Comparison of ENCODE assay signal across 8 cellular contexts in the genomic region with DNA sequence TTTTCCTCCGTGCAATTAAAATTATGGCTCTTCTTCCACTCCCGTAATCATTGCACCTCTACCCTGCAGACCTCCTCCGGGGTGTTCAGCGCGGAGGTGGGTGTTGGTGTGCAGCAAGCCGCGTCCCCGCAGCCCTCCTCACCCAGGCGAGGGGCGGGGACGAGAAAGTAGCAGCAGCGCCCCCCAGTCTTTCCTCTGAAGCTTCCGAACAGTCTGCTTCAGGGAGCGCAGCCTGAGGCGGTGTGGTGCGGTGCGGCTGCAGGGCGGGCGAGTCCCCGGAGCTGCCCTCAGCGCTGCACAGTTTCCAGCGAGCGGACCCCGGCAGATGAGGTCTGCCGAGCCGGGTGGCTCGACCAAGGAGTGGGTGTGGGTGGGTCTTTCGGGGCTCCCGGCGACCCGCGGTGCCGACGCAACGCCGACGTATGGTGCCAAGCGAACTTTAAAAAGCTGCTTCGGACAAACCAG. TPM values are rescaled to one million over a fixed set of nuclear protein-coding genes. Genes with fewer than 3 reads are reported as not detected.
DNase-seq lines count a peak whose midpoint lies in the region; ATAC-seq and TF ChIP-seq lines count a peak whose summit lies in the region.

A gene with protein sequence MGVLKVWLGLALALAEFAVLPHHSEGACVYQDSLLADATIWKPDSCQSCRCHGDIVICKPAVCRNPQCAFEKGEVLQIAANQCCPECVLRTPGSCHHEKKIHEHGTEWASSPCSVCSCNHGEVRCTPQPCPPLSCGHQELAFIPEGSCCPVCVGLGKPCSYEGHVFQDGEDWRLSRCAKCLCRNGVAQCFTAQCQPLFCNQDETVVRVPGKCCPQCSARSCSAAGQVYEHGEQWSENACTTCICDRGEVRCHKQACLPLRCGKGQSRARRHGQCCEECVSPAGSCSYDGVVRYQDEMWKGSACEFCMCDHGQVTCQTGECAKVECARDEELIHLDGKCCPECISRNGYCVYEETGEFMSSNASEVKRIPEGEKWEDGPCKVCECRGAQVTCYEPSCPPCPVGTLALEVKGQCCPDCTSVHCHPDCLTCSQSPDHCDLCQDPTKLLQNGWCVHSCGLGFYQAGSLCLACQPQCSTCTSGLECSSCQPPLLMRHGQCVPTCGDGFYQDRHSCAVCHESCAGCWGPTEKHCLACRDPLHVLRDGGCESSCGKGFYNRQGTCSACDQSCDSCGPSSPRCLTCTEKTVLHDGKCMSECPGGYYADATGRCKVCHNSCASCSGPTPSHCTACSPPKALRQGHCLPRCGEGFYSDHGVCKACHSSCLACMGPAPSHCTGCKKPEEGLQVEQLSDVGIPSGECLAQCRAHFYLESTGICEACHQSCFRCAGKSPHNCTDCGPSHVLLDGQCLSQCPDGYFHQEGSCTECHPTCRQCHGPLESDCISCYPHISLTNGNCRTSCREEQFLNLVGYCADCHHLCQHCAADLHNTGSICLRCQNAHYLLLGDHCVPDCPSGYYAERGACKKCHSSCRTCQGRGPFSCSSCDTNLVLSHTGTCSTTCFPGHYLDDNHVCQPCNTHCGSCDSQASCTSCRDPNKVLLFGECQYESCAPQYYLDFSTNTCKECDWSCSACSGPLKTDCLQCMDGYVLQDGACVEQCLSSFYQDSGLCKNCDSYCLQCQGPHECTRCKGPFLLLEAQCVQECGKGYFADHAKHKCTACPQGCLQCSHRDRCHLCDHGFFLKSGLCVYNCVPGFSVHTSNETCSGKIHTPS (N-terminal part only) (plus strand): TSS at position 189 of the 465 bp plus-strand sequence. CDS start 687 bp downstream, outside the sequence.

- H3K4me1 ChIP-seq in neural progenitor cell: no peaks in the 10 kb centered on the region

- H3K36me3 ChIP-seq in neural progenitor cell: no peaks in the 10 kb centered on the region

- peak within 1 kb of the TSS; percentile 12 for H3K9ac ChIP-seq in neural progenitor cell

- peaks cover 34% of the 10 kb centered on the region for H3K4me1 Mint-ChIP-seq in activated CD8-positive, alpha-beta T cell treated with anti-CD3 and anti-CD28 coated beads, Interleukin-2, amount 10 ng/mL, durations not matched to agents 7 days and 5 days (ENCODE audit: low read depth)
- peaks cover 14% of the 10 kb centered on the region for H3K4me1 Mint-ChIP-seq in neural progenitor cell

- H3K36me3 Mint-ChIP-seq in activated CD8-positive, alpha-beta T cell treated with anti-CD3 and anti-CD28 coated beads, Interleukin-2, amount 10 ng/mL, durations not matched to agents 7 days and 5 days (ENCODE audit: low read depth): no peaks in the 10 kb centered on the region
- H3K36me3 Mint-ChIP-seq in neural progenitor cell: no peaks in the 10 kb centered on the region

- peak; percentile 29 for ATAC-seq in GM21529 (IDR thresholded peaks at IDR 0.05; ENCODE audit: unreplicated experiment)
- ATAC-seq in activated CD8-positive, alpha-beta T cell treated with anti-CD3 and anti-CD28 coated beads, Interleukin-2, amount 10 ng/mL, durations not matched to agents 7 days and 5 days: peak; percentile 66
- ATAC-seq in GM18520 (IDR thresholded peaks at IDR 0.05; ENCODE audit: unreplicated experiment): no peak

- H3K9me3 Mint-ChIP-seq in activated CD8-positive, alpha-beta T cell treated with anti-CD3 and anti-CD28 coated beads, Interleukin-2, amount 10 ng/mL, durations not matched to agents 7 days and 5 days (ENCODE audit: insufficient read depth): no peaks in the 10 kb centered on the region
- no peaks in the 10 kb centered on the region for H3K9me3 Mint-ChIP-seq in neural progenitor cell

- no peaks in the 10 kb centered on the region for H3K27me3 ChIP-seq in neural progenitor cell

- H3F3A ChIP-seq in neural progenitor cell (ENCODE audit: low read depth): peaks cover 35% of the 10 kb centered on the region

- peak within 1 kb of the TSS; percentile 96 for H2AFZ ChIP-seq in neural progenitor cell (replicated peaks)

- TF ChIP-seq CTCF in foreskin fibroblast (IDR thresholded peaks at IDR 0.05; ENCODE audit: low read depth, low read length): no peak
- peak; percentile 35 for TF ChIP-seq CTCF in neural progenitor cell (IDR thresholded peaks at IDR 0.05)

- H3K27ac Mint-ChIP-seq in activated CD8-positive, alpha-beta T cell treated with anti-CD3 and anti-CD28 coated beads, Interleukin-2, amount 10 ng/mL, durations not matched to agents 7 days and 5 days: peak within 1 kb of the TSS; percentile 67
- peak within 1 kb of the TSS; percentile 94 for H3K27ac Mint-ChIP-seq in neural progenitor cell

- peaks cover 42% of the 10 kb centered on the region for H3K79me2 ChIP-seq in neural progenitor cell (ENCODE audit: low read depth)

- peaks cover 20% of the 10 kb centered on the region for H4K20me1 ChIP-seq in neural progenitor cell (ENCODE audit: low read depth)

- peak within 1 kb of the TSS; percentile 95 for H3K4me2 ChIP-seq in neural progenitor cell

- H3K27me3 Mint-ChIP-seq in activated CD8-positive, alpha-beta T cell treated with anti-CD3 and anti-CD28 coated beads, Interleukin-2, amount 10 ng/mL, durations not matched to agents 7 days and 5 days (ENCODE audit: low read depth): peaks cover 56% of the 10 kb centered on the region
- H3K27me3 Mint-ChIP-seq in neural progenitor cell (ENCODE audit: insufficient read depth, low read depth): peaks cover 12% of the 10 kb centered on the region

- peak; percentile 81 for DNase-seq in DMS 273 (lab: John Stamatoyannopoulos, UW; ENCODE audit: unreplicated experiment)
- peak; percentile 72 for DNase-seq in NCI-H1105 (lab: John Stamatoyannopoulos, UW)
- peak; percentile 38 for DNase-seq in activated CD8-positive, alpha-beta T cell treated with anti-CD3 and anti-CD28 coated beads, Interleukin-2, amount 10 ng/mL, durations not matched to agents 7 days and 5 days
- peak in 1 of 2 donors; percentile 79 for DNase-seq in foreskin fibroblast
- peak; percentile 87 for DNase-seq in neural progenitor cell (ENCODE audit: low spot score)
- DNase-seq in stimulated activated CD4-positive, alpha-beta T cell treated with anti-CD3 and anti-CD28 coated beads, Interleukin-2, amount 100 ng/mL, for 48 hours: no peak

- H3K9me3 ChIP-seq in neural progenitor cell (ENCODE audit: low read depth): no peaks in the 10 kb centered on the region

- CTCF ChIA-PET in activated CD8-positive, alpha-beta T cell treated with anti-CD3 and anti-CD28 coated beads, Interleukin-2, amount 10 ng/mL, durations not matched to agents 7 days and 5 days (lab: Charles Lee): interaction anchor here (0.8 to 0.9 kb wide), 2 partner anchors 85 to 807 kb away, joined by 3 to 4 read pairs; no protein-coding TSS in a partner anchor

- H3K4me3 ChIP-seq in foreskin fibroblast (ENCODE audit: low read depth in 1 of 2, low read length in 2 of 2) (peak within 1 kb of the TSS; percentile 74 to 77), neural progenitor cell (peak within 1 kb of the TSS; percentile 73)

- POLR2A ChIA-PET in activated CD8-positive, alpha-beta T cell treated with anti-CD3 and anti-CD28 coated beads, Interleukin-2, amount 10 ng/mL, durations not matched to agents 7 days and 5 days (lab: Charles Lee): no interaction called here

- H3K4me3 Mint-ChIP-seq in activated CD8-positive, alpha-beta T cell treated with anti-CD3 and anti-CD28 coated beads, Interleukin-2, amount 10 ng/mL, durations not matched to agents 7 days and 5 days: peak within 1 kb of the TSS; percentile 89
- H3K4me3 Mint-ChIP-seq in neural progenitor cell: peak within 1 kb of the TSS; percentile 97

- peak within 1 kb of the TSS; percentile 91 for H3K27ac ChIP-seq in neural progenitor cell

RNA-seq across cellular contexts. Expression of the gene that starts here (rescaled TPM):
- under 1 TPM in 1 of 2 experiments, not detected in 1; 0.08 TPM for total RNA-seq in activated CD8-positive, alpha-beta T cell treated with anti-CD3 and anti-CD28 coated beads, Interleukin-2, amount 10 ng/mL, durations not matched to agents 7 days and 5 days
- 21.1 and 21.3 TPM in 2 replicates for total RNA-seq in neural progenitor cell (ENCODE audit: low replicate concordance)

Comparison
In these comparisons a context has a peak if more than half of its experiments do, and no peak if none do; other contexts are left out.
1. RNA of the gene that starts here (total RNA-seq): 21.1 to 21.3 TPM in neural progenitor cell; 0.08 TPM in activated CD8-positive, alpha-beta T cell treated with anti-CD3 and anti-CD28 coated beads, Interleukin-2, amount 10 ng/mL, durations not matched to agents 7 days and 5 days; every median in the first group is over 10 times any median in the second.
2. Peak in DNase-seq and ATAC-seq in activated CD8-positive, alpha-beta T cell treated with anti-CD3 and anti-CD28 coated beads, Interleukin-2, amount 10 ng/mL, durations not matched to agents 7 days and 5 days; RNA of the gene not detected or under 1 TPM.
3. DNase-seq: peak in DMS 273 (single experiment), NCI-H1105 (single experiment) and neural progenitor cell (single experiment); none in stimulated activated CD4-positive, alpha-beta T cell treated with anti-CD3 and anti-CD28 coated beads, Interleukin-2, amount 100 ng/mL, for 48 hours (0 of 2).